In the genomic region with DNA sequence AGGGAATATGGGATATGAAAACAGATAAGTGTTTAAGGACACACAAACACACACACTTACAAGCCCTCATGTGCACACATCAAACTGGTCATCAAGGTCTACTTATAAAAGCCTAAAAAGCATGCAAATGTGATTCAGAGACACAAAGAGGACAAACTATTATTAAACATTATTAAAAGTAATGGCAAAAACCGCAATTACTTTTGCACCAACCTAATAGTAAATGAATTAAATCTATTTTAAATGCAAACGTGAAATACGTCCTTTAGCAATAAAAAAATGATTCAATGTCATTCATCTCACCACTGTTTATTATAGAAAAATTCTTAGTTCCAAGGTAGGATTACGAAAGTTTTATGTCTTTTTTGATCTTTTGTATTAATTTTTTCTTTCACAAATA, we compare ENCODE assay signal across 23 cellular contexts.
DNase-seq lines count a peak whose midpoint lies in the region; ATAC-seq, FAIRE-seq and TF ChIP-seq lines count a peak whose summit lies in the region.
"Had no signal": no experiment of that assay in that cellular context is flagged by ENCODE, and none has a peak within 500 bp of the region (broad histone marks: within the 10 kb centered on the region; RNA-seq: fewer than 3 reads in every experiment).

No MANE protein-coding gene starts in this region.

- H3K4me3 ChIP-seq in HepG2 (replicated peaks in 1 of 3; ENCODE audit: insufficient read depth in 1 of 3, low read depth in 2 of 3, low read length in 3 of 3): no peak overlapping the region
- no peak overlapping the region for H3K4me3 ChIP-seq in right lobe of liver
- H3K4me3 ChIP-seq: BLaER1 had no signal

- TF ChIP-seq RAD21 in HepG2 (CRISPR knock-in tag; IDR thresholded peaks at IDR 0.05): no peak

- H3K9me3 ChIP-seq in HepG2 (ENCODE audit: low read length) (no peaks in the 10 kb centered on the region), right lobe of liver (no peaks in the 10 kb centered on the region)
- H3K9me3 ChIP-seq: BE2C had no signal

- no peak overlapping the region for H2AFZ ChIP-seq in HepG2 (ENCODE audit: low read length)

- no peaks in the 10 kb centered on the region for H3K36me3 Mint-ChIP-seq in Calu3 (ENCODE audit: insufficient read depth, unreplicated experiment)
- H3K36me3 Mint-ChIP-seq: CD14-positive monocyte; CD4-positive, alpha-beta memory T cell; CD4-positive, CD25-positive, alpha-beta regulatory T cell had no signal

- H3K27ac ChIP-seq in HepG2 (ENCODE audit: extremely low read length, insufficient read depth, low read length) (no peak overlapping the region), right lobe of liver (no peak overlapping the region)
- H3K27ac ChIP-seq: 22Rv1, BLaER1 had no signal

- 1% methylated on average over 4 of the region's 4 CpGs for WGBS in HepG2 (ENCODE audit: low lambda C conversion rate)
- WGBS in right lobe of liver (ENCODE audit: insufficient coverage, low coverage, low lambda C conversion rate, missing lambda C conversion rate): 37% methylated on average over 4 of the region's 4 CpGs

- TF ChIP-seq POLR2A in HepG2 (IDR thresholded peaks at IDR 0.05; ENCODE audit: insufficient read depth in 1 of 2, low read depth in 2 of 2, low read length in 2 of 2) (no peak), right lobe of liver (IDR thresholded peaks at IDR 0.05) (no peak)

- no TSS peak for BruUV-seq in HepG2 (replicated peaks; lab: Mats Ljungman, UMichigan)
- BruUV-seq in Calu3 (replicated peaks; lab: Mats Ljungman, UMichigan): no TSS peak

- POLR2A ChIA-PET in HepG2 (lab: Yijun Ruan, JAX): no interaction called here

- no peak overlapping the region for H3K27ac Mint-ChIP-seq in Calu3 (ENCODE audit: unreplicated experiment)
- H3K27ac Mint-ChIP-seq: CD4-positive, alpha-beta memory T cell; CD4-positive, CD25-positive, alpha-beta regulatory T cell; CD8-positive, alpha-beta memory T cell had no signal

- no peaks in the 10 kb centered on the region for H3K79me2 ChIP-seq in HepG2 (ENCODE audit: insufficient read depth, low read length)

- H4K20me1 ChIP-seq in HepG2 (ENCODE audit: insufficient read depth, low read length): no peaks in the 10 kb centered on the region
- H4K20me1 ChIP-seq: BLaER1 had no signal

- H3K4me3 Mint-ChIP-seq in Calu3 (ENCODE audit: low read depth, unreplicated experiment): no peak overlapping the region
- H3K4me3 Mint-ChIP-seq: CD14-positive monocyte; CD4-positive, alpha-beta memory T cell; CD4-positive, CD25-positive, alpha-beta regulatory T cell; CD8-positive, alpha-beta memory T cell had no signal

- TF ChIP-seq EP300 in HepG2 (IDR thresholded peaks at IDR 0.05; ENCODE audit: low read depth in 2 of 2, low read length in 2 of 2) (no peak), HepG2 (CRISPR knock-in tag; IDR thresholded peaks at IDR 0.05; ENCODE audit: borderline replicate concordance) (no peak)

- ATAC-seq in HepG2 (no peak), right lobe of liver (no peak)

- no peaks in the 10 kb centered on the region for H3K36me3 ChIP-seq in HepG2 (replicated peaks in 1 of 2; ENCODE audit: control insufficient read depth in 1 of 2, insufficient read depth in 2 of 2, low read length in 2 of 2)
- H3K36me3 ChIP-seq in right lobe of liver: no peaks in the 10 kb centered on the region
- H3K36me3 ChIP-seq: BE2C, BLaER1 had no signal

- H3K27me3 ChIP-seq in HepG2 (ENCODE audit: control insufficient read depth in 1 of 2, insufficient read depth in 2 of 2, low read length in 2 of 2) (no peaks in the 10 kb centered on the region), right lobe of liver (peaks cover 0 to 8% of the 10 kb centered on the region in 2 donors)
- H3K27me3 ChIP-seq: BE2C, BLaER1 had no signal

- no peaks in the 10 kb centered on the region for H3K27me3 Mint-ChIP-seq in Calu3 (ENCODE audit: unreplicated experiment)
- H3K27me3 Mint-ChIP-seq: CD4-positive, CD25-positive, alpha-beta regulatory T cell had no signal

- FAIRE-seq in HepG2 (lab: Jason Lieb, UNC) (no peak), RCC 7860 (lab: Jason Lieb, UNC) (peak; percentile 11), colon (lab: Jason Lieb, UNC) (peak; percentile 5)
- FAIRE-seq: D721Med, G401.6, GM12891, GM19239 had no signal

- intact Hi-C loops in HepG2 (cut with micrococcal nuclease; ENCODE audit: unreplicated experiment): no loop called here
- intact Hi-C loops in right lobe of liver (cut with DNase I): no loop called here
- intact Hi-C loops in Calu3 (cut with micrococcal nuclease; ENCODE audit: unreplicated experiment): no loop called here

- CTCF ChIA-PET in HepG2 (lab: Yijun Ruan, JAX; ENCODE audit: low intra/inter-chr PET ratio, low total read pairs): no interaction called here
- CTCF ChIA-PET in Calu3 (lab: Charles Lee): no interaction called here

- in situ Hi-C loops in HepG2 (cut with HindIII; ENCODE audit: extremely low pct_ligation_motif_present, low pct_unique_long_range_greater_than_20kb): no loop called here

- no peak overlapping the region for H3K4me2 ChIP-seq in HepG2 (ENCODE audit: low read depth, low read length)
- H3K4me2 ChIP-seq: BLaER1 had no signal

- TF ChIP-seq CTCF in HepG2 (CRISPR knock-in tag; IDR thresholded peaks at IDR 0.05) (no peak), right lobe of liver (IDR thresholded peaks at IDR 0.05) (no peak), Calu3 (IDR thresholded peaks at IDR 0.05; ENCODE audit: unreplicated experiment) (no peak)

- peaks cover 7% of the 10 kb centered on the region for H3K9me3 Mint-ChIP-seq in Calu3 (ENCODE audit: low read depth, unreplicated experiment)

- no peaks in the 10 kb centered on the region for H3K4me1 ChIP-seq in HepG2 (ENCODE audit: insufficient read depth, low read length)
- H3K4me1 ChIP-seq in right lobe of liver: no peaks in the 10 kb centered on the region
- H3K4me1 ChIP-seq: BE2C, BLaER1 had no signal

- DNase-seq in HepG2 (ENCODE audit: low spot score): no peak
- DNase-seq in right lobe of liver: no peak
- no peak for DNase-seq in RCC 7860 (ENCODE audit: low spot score)
- DNase-seq in effector CD8-positive, alpha-beta T cell (lab: John Stamatoyannopoulos, UW): no peak
- DNase-seq in ureter (ENCODE audit: low spot score): no peak
- DNase-seq in Calu3: no peak
- DNase-seq: ACHN; BE2C; C1 segment of cervical spinal cord; CD4-positive, alpha-beta memory T cell; CD4-positive, CD25-positive, alpha-beta regulatory T cell; CD8-positive, alpha-beta memory T cell; COR-L47; DMS79 treated with DMSO at 0.1 percent for 48 hours; GF-D8 had no signal

- no peak overlapping the region for H3K9ac ChIP-seq in HepG2 (ENCODE audit: insufficient read depth, low read depth, low read length)
- H3K9ac ChIP-seq: BLaER1 had no signal

- H3K4me1 Mint-ChIP-seq in Calu3 (ENCODE audit: low read depth, unreplicated experiment): no peaks in the 10 kb centered on the region
- H3K4me1 Mint-ChIP-seq: CD14-positive monocyte; CD4-positive, alpha-beta memory T cell; CD4-positive, CD25-positive, alpha-beta regulatory T cell; CD8-positive, alpha-beta memory T cell had no signal
